Comparison of ENCODE assay signal across 8 cellular contexts in the genomic region with DNA sequence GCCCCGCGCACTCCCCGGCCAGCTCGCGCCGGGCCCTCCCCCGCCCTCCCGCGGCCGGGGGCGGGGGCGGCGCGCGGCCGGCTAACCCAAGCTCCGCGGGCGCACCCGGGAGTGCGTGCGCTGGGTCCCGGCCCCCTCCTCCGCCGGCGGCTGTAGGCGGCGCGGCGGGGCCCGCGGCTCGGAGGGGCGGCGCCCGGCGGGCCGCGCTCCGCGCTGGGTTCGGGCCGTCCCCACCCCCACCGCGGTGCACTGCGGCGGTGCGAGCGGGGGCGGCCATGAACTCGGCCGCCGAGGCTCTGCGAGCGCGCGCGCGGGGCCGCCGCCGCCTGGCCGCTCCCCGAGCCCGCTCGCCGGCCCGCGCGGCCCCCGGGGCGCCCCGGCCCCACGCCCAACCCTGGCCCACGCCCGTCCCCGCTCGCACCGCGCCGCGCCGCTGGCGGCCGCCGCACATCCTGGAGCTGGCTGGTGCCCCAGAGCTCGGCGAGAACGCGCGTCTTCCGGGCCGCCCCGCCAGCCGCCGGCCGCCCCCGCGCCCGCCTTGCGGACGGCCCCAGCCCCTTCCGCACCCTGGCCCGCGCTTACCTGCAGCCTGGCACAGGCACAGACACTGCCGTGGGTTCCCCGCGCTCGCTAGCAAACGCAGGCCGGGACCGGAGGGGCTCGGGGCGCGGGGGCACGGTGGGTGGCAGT. TPM values are rescaled to one million over a fixed set of nuclear protein-coding genes. Genes with fewer than 3 reads are reported as not detected.
A peak's percentile ranks its signal among the peaks of the same experiment; 100 is the strongest.
DNase-seq lines count a peak whose midpoint lies in the region; ATAC-seq, FAIRE-seq and TF ChIP-seq lines count a peak whose summit lies in the region.

ZBTB14 (minus strand) TSS at position 496 of the 690 bp plus-strand sequence. CDS start 2,480 bp downstream, outside the sequence.

- intact Hi-C loops in psoas muscle (cut with DNase I): no loop called here
- intact Hi-C loops in uterus (cut with DNase I; ENCODE audit: low total_unique reads): no loop called here

- peaks cover 23% of the 10 kb centered on the region for H3K36me3 Mint-ChIP-seq in T-helper 1 cell treated with Interleukin-12 subunit alpha and Interleukin-12 subunit beta and Interleukin-4 antibody, amounts not matched to agents 30 μg/mL and 1 μg/mL, for 36 hours (ENCODE audit: low read depth)

- DNase-seq in DMS53 treated with DMSO at 0.1 percent for 48 hours (lab: John Stamatoyannopoulos, UW; ENCODE audit: unreplicated experiment): peak; percentile 83
- DNase-seq in HTR-8/SVneo (ENCODE audit: insufficient read length, low spot score): peak; percentile 18
- no peak for DNase-seq in right atrium auricular region (ENCODE audit: low spot score)
- peak; percentile 74 to 81 for DNase-seq in psoas muscle
- peak; percentile 48 to 66 for DNase-seq in uterus

- H3K4me1 ChIP-seq in right atrium auricular region (peaks cover 0 to 13% of the 10 kb centered on the region in 2 donors), psoas muscle (peaks cover 11% of the 10 kb centered on the region), uterus (no peaks in the 10 kb centered on the region)

- no peak for TF ChIP-seq POLR2A in uterus (IDR thresholded peaks at IDR 0.05)

- peak within 1 kb of the TSS; percentile 98 for H3K27ac Mint-ChIP-seq in T-helper 1 cell treated with Interleukin-12 subunit alpha and Interleukin-12 subunit beta and Interleukin-4 antibody, amounts not matched to agents 30 μg/mL and 1 μg/mL, for 36 hours

- peak within 1 kb of the TSS; percentile 95 for H3K4me3 Mint-ChIP-seq in T-helper 1 cell treated with Interleukin-12 subunit alpha and Interleukin-12 subunit beta and Interleukin-4 antibody, amounts not matched to agents 30 μg/mL and 1 μg/mL, for 36 hours

- no peak for FAIRE-seq in HTR-8/SVneo (lab: Jason Lieb, UNC)

- H3K36me3 ChIP-seq in right atrium auricular region (peaks cover 16% of the 10 kb centered on the region), psoas muscle (ENCODE audit: insufficient read depth in 1 of 2, low read depth in 1 of 2) (peaks cover 10 to 23% of the 10 kb centered on the region in 2 donors), uterus (no peaks in the 10 kb centered on the region)

- H3K4me3 ChIP-seq in right atrium auricular region: peak within 1 kb of the TSS; percentile 84 to 97
- peak within 1 kb of the TSS; percentile 86 for H3K4me3 ChIP-seq in psoas muscle
- H3K4me3 ChIP-seq in uterus: peak within 1 kb of the TSS; percentile 84 to 99

- H3K27ac ChIP-seq in angular gyrus (ENCODE audit: low read depth, low read length): peak within 1 kb of the TSS; percentile 98
- H3K27ac ChIP-seq in right atrium auricular region: peak within 1 kb of the TSS; percentile 92 to 100
- H3K27ac ChIP-seq in psoas muscle: peak within 1 kb of the TSS; percentile 91
- H3K27ac ChIP-seq in uterus: peak within 1 kb of the TSS; percentile 97 to 100

- ATAC-seq in GM21360 (IDR thresholded peaks at IDR 0.05; ENCODE audit: unreplicated experiment) (peak; percentile 34), psoas muscle (peak; percentile 46 to 56 (median 52))

- H3K27me3 Mint-ChIP-seq in T-helper 1 cell treated with Interleukin-12 subunit alpha and Interleukin-12 subunit beta and Interleukin-4 antibody, amounts not matched to agents 30 μg/mL and 1 μg/mL, for 36 hours (ENCODE audit: low read depth): peaks cover 5% of the 10 kb centered on the region

- no peaks in the 10 kb centered on the region for H3K9me3 ChIP-seq in right atrium auricular region
- H3K9me3 ChIP-seq in psoas muscle: no peaks in the 10 kb centered on the region
- H3K9me3 ChIP-seq in uterus: no peaks in the 10 kb centered on the region

- WGBS in psoas muscle, 3 donors: 1 to 2% (median 1%) methylated on average over 31 to 116 of the region's 116 CpGs

- peaks cover 27% of the 10 kb centered on the region for H3K4me1 Mint-ChIP-seq in T-helper 1 cell treated with Interleukin-12 subunit alpha and Interleukin-12 subunit beta and Interleukin-4 antibody, amounts not matched to agents 30 μg/mL and 1 μg/mL, for 36 hours (ENCODE audit: low read depth)

- no peaks in the 10 kb centered on the region for H3K9me3 Mint-ChIP-seq in T-helper 1 cell treated with Interleukin-12 subunit alpha and Interleukin-12 subunit beta and Interleukin-4 antibody, amounts not matched to agents 30 μg/mL and 1 μg/mL, for 36 hours

- TF ChIP-seq CTCF in right atrium auricular region (IDR thresholded peaks at IDR 0.05) (no peak), psoas muscle (IDR thresholded peaks at IDR 0.05) (no peak), uterus (IDR thresholded peaks at IDR 0.05) (no peak)

- H3K27me3 ChIP-seq in right atrium auricular region: no peaks in the 10 kb centered on the region
- H3K27me3 ChIP-seq in psoas muscle (ENCODE audit: insufficient read depth in 3 of 3, low read length in 2 of 3): no peaks in the 10 kb centered on the region
- H3K27me3 ChIP-seq in uterus: no peaks in the 10 kb centered on the region

RNA-seq across cellular contexts. Expression of gene ZBTB14, which starts in this region (rescaled TPM):
- total RNA-seq in right atrium auricular region: 1 to 10 TPM; 5.1 to 7.3 TPM
- 1 to 10 TPM; 3.3 to 4.8 (median 4.3) TPM for total RNA-seq in psoas muscle
- 1 to 10 TPM; 3.7 to 6.9 (median 3.7) TPM for polyA plus RNA-seq in psoas muscle
- 10 to 100 TPM in 3 of 4 donors, 1 to 10 TPM in 1; 2.3 to 28.1 (median 20.9) TPM for total RNA-seq in uterus
